8 cellular contexts compared by ENCODE assay signal in the genomic region with DNA sequence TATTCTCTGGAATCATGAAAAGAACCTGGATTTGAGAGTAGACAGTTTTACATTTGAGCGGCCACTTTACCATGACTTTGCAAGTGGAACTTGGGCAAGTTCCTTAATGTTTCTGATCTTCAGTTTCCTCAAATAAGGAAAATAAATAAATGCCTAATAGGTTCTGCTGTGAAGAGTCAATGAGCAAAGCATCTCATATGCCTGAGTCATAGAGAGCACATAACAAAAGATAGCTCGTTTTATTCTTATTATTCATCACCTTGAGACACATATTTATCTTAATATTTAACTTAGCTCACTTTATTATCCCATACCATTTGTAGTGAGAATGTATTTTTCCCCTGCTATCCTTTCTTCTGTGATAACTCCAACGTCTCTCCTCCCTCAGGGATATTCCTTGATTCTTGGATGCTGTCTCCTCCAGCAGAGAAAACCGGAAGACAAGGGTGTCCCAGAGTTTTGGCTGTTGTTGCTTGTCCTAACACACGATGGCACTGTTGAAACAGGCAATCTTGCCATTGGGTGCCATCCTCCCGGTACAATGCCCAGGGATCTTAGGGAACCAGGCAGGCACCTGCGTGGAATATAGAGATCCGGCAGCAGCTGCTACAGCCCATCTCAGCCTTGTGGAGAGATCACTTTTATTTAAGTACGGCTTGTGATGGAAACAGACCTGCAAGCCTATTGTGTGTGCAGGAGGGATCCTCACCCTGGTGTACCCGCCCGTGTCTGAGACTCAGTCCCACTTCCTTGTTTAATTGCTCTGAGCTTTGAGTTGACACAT. TPM values are rescaled to one million over a fixed set of nuclear protein-coding genes. Genes with fewer than 3 reads are reported as not detected.
DNase-seq lines count a peak whose midpoint lies in the region; ATAC-seq and TF ChIP-seq lines count a peak whose summit lies in the region.

No MANE protein-coding gene starts in this region.

- peak; percentile 93 for TF ChIP-seq CTCF in BE2C (IDR thresholded peaks at IDR 0.05; ENCODE audit: low read depth, low read length)
- TF ChIP-seq CTCF in mammary epithelial cell (conservative IDR thresholded peaks at IDR 0.05 in 1 of 2, IDR thresholded peaks at IDR 0.05 in 1 of 2; ENCODE audit: extremely low read depth in 1 of 2, insufficient read depth in 1 of 2, low read depth in 1 of 2, low read length in 2 of 2) = peak; percentile 89 to 90

- H3K9me3 ChIP-seq in BE2C (no peaks in the 10 kb centered on the region), mammary epithelial cell (replicated peaks; ENCODE audit: insufficient read depth, low read length) (no peaks in the 10 kb centered on the region)

- WGBS in mammary epithelial cell (ENCODE audit: low coverage, missing lambda C conversion rate) = 26% methylated on average over 11 of the region's 11 CpGs

- no peaks in the 10 kb centered on the region for H3K79me2 ChIP-seq in mammary epithelial cell (ENCODE audit: insufficient read depth, low read length)

- no peak for ATAC-seq in HG02798 (IDR thresholded peaks at IDR 0.05; ENCODE audit: poor library complexity, unreplicated experiment)

- H3K4me1 ChIP-seq in BE2C = no peaks in the 10 kb centered on the region
- H3K4me1 ChIP-seq in mammary epithelial cell (ENCODE audit: insufficient read depth, low read length) = no peaks in the 10 kb centered on the region

- dilution Hi-C loops in mammary epithelial cell (cut with HindIII; ENCODE audit: low sequenced_read_pairs) = loop anchor here (25.0 kb wide), 1 partner anchor 207 kb away; no protein-coding TSS in a partner anchor

- in situ Hi-C loops in mammary epithelial cell (cut with MboI; ENCODE audit: low sequenced_read_pairs in 2 of 2) = loop anchor here (5.0 to 25.0 kb wide), 4 partner anchors 167 to 482 kb away; no protein-coding TSS in a partner anchor

- no TSS peak for BruUV-seq in mammary epithelial cell (replicated peaks; lab: Mats Ljungman, UMichigan)

- no peak overlapping the region for H3K27ac ChIP-seq in mammary epithelial cell (ENCODE audit: insufficient read depth, low read depth, low read length)

- no peak overlapping the region for H3K4me3 ChIP-seq in BE2C (ENCODE audit: low read depth, low read length)
- H3K4me3 ChIP-seq in mammary epithelial cell (replicated peaks in 1 of 3; ENCODE audit: insufficient read depth in 1 of 3, low read depth in 2 of 3, low read length in 3 of 3) = no peak overlapping the region

- CTCF ChIA-PET in mammary epithelial cell (lab: Charles Lee; ENCODE audit: low non-redundant PET) = interaction anchor here (0.5 to 0.7 kb wide), 7 partner anchors 11 to 1017 kb away, joined by 3 to 5 read pairs (median 4); no protein-coding TSS in a partner anchor

- no peak overlapping the region for H2AFZ ChIP-seq in mammary epithelial cell (ENCODE audit: low read depth, low read length)

- peak; percentile 75 for DNase-seq in BE2C
- peak; percentile 50 for DNase-seq in GM19240 (ENCODE audit: insufficient read length, low spot score)
- DNase-seq in NCI-H1417 (lab: John Stamatoyannopoulos, UW) = peak; percentile 89 to 97 (median 94)
- DNase-seq in SKM-1 (lab: John Stamatoyannopoulos, UW; ENCODE audit: unreplicated experiment) = peak; percentile 53
- peak; percentile 67 for DNase-seq in mammary epithelial cell
- DNase-seq in iPS-NIHi7 (ENCODE audit: extremely low spot score) = peak; percentile 85
- DNase-seq in stimulated activated CD4-positive, alpha-beta T cell treated with anti-CD3 and anti-CD28 coated beads, Interleukin-2, amount 100 ng/mL, for 24 hours = peak; percentile 37 to 41

- intact Hi-C loops in mammary epithelial cell (cut with micrococcal nuclease) = loop anchor here (1.0 to 5.0 kb wide), 5 partner anchors 47 to 467 kb away; a partner anchor contains a TSS

- no peaks in the 10 kb centered on the region for H3K36me3 ChIP-seq in BE2C
- no peaks in the 10 kb centered on the region for H3K36me3 ChIP-seq in mammary epithelial cell (ENCODE audit: insufficient read depth, low read length)

- peaks cover 70% of the 10 kb centered on the region for H3K27me3 ChIP-seq in BE2C
- peaks cover 5% of the 10 kb centered on the region for H3K27me3 ChIP-seq in mammary epithelial cell (ENCODE audit: insufficient read depth, low read length)

- H3K9ac ChIP-seq in mammary epithelial cell (ENCODE audit: insufficient read depth, low read length) = no peak overlapping the region

- no peak overlapping the region for H3K4me2 ChIP-seq in mammary epithelial cell (ENCODE audit: insufficient read depth, low read depth, low read length)

- H4K20me1 ChIP-seq in mammary epithelial cell (ENCODE audit: insufficient read depth, low read length) = no peaks in the 10 kb centered on the region

RNA-seq across cellular contexts. Expression of a gene that starts 33.3 kb away (rescaled TPM):
- polyA plus RNA-seq in BE2C (2012; ENCODE audit: insufficient read depth, insufficient read length, low read depth) = 18.4 TPM
- 10 to 100 TPM in 1 of 2 donors, 1 to 10 TPM in 1; 8.7 to 19.9 TPM for total RNA-seq in mammary epithelial cell
- 13.2 TPM for polyA plus RNA-seq in mammary epithelial cell
- polyA minus RNA-seq in mammary epithelial cell = 29.5 TPM

RNA-seq across cellular contexts. Expression of a gene that starts 44.3 kb away (rescaled TPM):
- polyA plus RNA-seq in BE2C (2012; ENCODE audit: insufficient read depth, insufficient read length, low read depth) = 0.29 TPM
- total RNA-seq in mammary epithelial cell = under 1 TPM; 0.33 to 0.40 TPM
- not detected for polyA plus RNA-seq in mammary epithelial cell
- not detected for polyA minus RNA-seq in mammary epithelial cell

Comparison
In these comparisons a context has a peak if more than half of its experiments do, and no peak if none do; other contexts are left out.
1. DNase-seq: peak in every context shown above with its lines; median percentile 94 in NCI-H1417; 85 in iPS-NIHi7; 75 in BE2C; 67 in mammary epithelial cell; 53 in SKM-1; 50 in GM19240; 39 in stimulated activated CD4-positive, alpha-beta T cell treated with anti-CD3 and anti-CD28 coated beads, Interleukin-2, amount 100 ng/mL, for 24 hours.